19 cellular contexts compared by ENCODE assay signal in the genomic region with DNA sequence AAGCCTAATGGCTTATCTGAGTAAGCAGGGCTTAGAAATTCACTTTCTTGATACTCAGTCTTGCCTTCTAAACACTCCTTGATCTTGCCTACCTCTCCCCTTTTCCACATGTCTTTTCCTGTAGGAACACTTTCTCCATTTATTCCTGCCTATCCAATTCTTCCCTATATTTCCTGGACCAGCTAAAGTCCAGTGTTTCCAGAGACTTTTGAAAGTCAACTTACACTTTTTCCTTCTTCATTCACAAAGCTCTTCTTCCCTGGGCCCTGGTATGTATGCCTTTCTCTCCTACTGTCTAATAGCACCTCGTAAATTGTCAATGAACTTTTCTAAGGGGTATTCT. TPM values are rescaled to one million over a fixed set of nuclear protein-coding genes. Genes with fewer than 3 reads are reported as not detected.
"Had no signal": no experiment of that assay in that cellular context is flagged by ENCODE, and none has a peak within 500 bp of the region (broad histone marks: within the 10 kb centered on the region; RNA-seq: fewer than 3 reads in every experiment).

No MANE protein-coding gene starts in this region.

- H3K9me3 ChIP-seq: gastrocnemius medialis, heart right ventricle, left lung had no signal

- DNase-seq: activated CD4-positive, alpha-beta T cell treated with anti-CD3 and anti-CD28 coated beads, Interleukin-2, amount 50 U/mL, for 4 hours; activated T-cell treated with anti-CD3 and anti-CD28 coated beads, Interleukin-2, amount 50 U/mL, for 72 hours; effector memory CD4-positive, alpha-beta T cell; gastrocnemius medialis; heart right ventricle; islet precursor cell; left lung; mesendoderm; posterior cingulate gyrus; substantia nigra; trophoblast cell had no signal

- H3K36me3 Mint-ChIP-seq: stimulated activated effector memory CD8-positive, alpha-beta T cell treated with anti-CD3 and anti-CD28 coated beads, Interleukin-12 subunit alpha, Interleukin-12 subunit beta, amount 100 ng/mL, for 72 hours had no signal

- H3K4me3 ChIP-seq: coronary artery, gastrocnemius medialis, SK-N-MC, skin epidermis had no signal

- H3K4me1 ChIP-seq: gastrocnemius medialis had no signal

- H3K27ac Mint-ChIP-seq: activated T-cell treated with anti-CD3 and anti-CD28 coated beads, Interleukin-2, amount 50 U/mL, for 72 hours; stimulated activated effector memory CD8-positive, alpha-beta T cell treated with anti-CD3 and anti-CD28 coated beads, Interleukin-12 subunit alpha, Interleukin-12 subunit beta, amount 100 ng/mL, for 72 hours had no signal

- ATAC-seq: activated T-cell treated with anti-CD3 and anti-CD28 coated beads, Interleukin-2, amount 50 U/mL, for 72 hours; gastrocnemius medialis; heart right ventricle; left lung; stimulated activated effector memory CD8-positive, alpha-beta T cell treated with anti-CD3 and anti-CD28 coated beads, Interleukin-12 subunit alpha, Interleukin-12 subunit beta, amount 100 ng/mL, for 72 hours had no signal

- H3K27me3 ChIP-seq: gastrocnemius medialis had no signal

- H3K36me3 ChIP-seq: gastrocnemius medialis, left lung had no signal

- H3K9me3 Mint-ChIP-seq: stimulated activated effector memory CD8-positive, alpha-beta T cell treated with anti-CD3 and anti-CD28 coated beads, Interleukin-12 subunit alpha, Interleukin-12 subunit beta, amount 100 ng/mL, for 72 hours had no signal

- H3K27ac ChIP-seq: coronary artery, gastrocnemius medialis, SK-N-MC had no signal

- H3K4me3 Mint-ChIP-seq: activated T-cell treated with anti-CD3 and anti-CD28 coated beads, Interleukin-2, amount 50 U/mL, for 72 hours; stimulated activated effector memory CD8-positive, alpha-beta T cell treated with anti-CD3 and anti-CD28 coated beads, Interleukin-12 subunit alpha, Interleukin-12 subunit beta, amount 100 ng/mL, for 72 hours had no signal

RNA-seq across cellular contexts. Expression of a gene that starts 20.6 kb away (rescaled TPM):
- total RNA-seq: astrocyte; fibroblast of lung; myocyte; T-helper 1 cell treated with Interleukin-12 subunit alpha and Interleukin-12 subunit beta and Interleukin-4 antibody, amounts not matched to agents 30 ng/mL and 1 ng/mL, for 36 hours had no signal
